ENCODE assay signal across 3 cellular contexts in the genomic region with DNA sequence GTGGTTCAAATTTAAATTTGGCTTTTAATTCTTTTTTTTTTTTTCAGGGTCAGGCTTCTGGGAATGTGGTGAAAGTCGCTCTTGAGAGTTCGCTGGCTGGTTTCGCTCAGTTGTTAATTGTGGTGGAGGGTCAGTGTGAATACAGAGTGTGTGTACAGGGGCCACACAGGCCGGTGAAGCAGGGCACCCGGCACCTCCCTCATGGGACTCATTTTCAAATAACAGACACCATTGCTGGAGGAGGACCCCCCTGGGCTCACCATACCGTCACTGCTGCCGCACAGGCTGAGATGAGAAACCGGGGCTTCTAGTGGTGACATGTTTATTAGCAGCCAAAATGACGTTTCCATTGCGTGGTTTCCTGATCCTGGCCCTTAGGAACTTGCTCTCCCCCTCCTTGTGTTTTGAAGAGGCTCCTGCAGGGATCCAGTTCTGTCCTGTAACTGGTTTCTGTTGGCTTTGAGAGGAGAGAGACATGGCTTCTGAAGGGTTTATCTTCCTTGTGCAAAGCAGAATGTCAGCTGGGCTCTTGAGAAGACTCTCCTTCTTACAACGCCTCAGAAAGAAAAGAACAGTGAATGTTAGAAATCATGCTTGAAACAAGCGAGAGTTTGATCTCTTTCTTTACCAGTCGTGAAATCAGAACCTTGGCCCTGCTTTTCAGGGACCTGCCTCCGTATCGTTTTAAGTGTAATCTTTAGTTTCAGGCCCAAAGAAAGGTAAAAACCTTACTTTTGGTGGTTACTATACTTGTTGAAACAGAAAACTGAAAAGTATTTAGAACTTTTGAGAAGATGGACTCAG.
TF ChIP-seq lines count a peak whose summit lies in the region.

No MANE protein-coding gene starts in this region.

TF ChIP-seq in HEK293T, 16 proteins besides CTCF, POLR2A, EP300 and RAD21 (continued from another document):
- TF ChIP-seq, protein P1, sequence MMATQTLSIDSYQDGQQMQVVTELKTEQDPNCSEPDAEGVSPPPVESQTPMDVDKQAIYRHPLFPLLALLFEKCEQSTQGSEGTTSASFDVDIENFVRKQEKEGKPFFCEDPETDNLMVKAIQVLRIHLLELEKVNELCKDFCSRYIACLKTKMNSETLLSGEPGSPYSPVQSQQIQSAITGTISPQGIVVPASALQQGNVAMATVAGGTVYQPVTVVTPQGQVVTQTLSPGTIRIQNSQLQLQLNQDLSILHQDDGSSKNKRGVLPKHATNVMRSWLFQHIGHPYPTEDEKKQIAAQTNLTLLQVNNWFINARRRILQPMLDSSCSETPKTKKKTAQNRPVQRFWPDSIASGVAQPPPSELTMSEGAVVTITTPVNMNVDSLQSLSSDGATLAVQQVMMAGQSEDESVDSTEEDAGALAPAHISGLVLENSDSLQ (IDR thresholded peaks at IDR 0.05) = peak; percentile 39; the same call in 1 of the 2 replicates
- TF ChIP-seq NFRKB (IDR thresholded peaks at IDR 0.05) = no peak

TF ChIP-seq in K562, 482 proteins besides CTCF, POLR2A, EP300 and RAD21 (continued from another document):
- TF ChIP-seq, protein P2, sequence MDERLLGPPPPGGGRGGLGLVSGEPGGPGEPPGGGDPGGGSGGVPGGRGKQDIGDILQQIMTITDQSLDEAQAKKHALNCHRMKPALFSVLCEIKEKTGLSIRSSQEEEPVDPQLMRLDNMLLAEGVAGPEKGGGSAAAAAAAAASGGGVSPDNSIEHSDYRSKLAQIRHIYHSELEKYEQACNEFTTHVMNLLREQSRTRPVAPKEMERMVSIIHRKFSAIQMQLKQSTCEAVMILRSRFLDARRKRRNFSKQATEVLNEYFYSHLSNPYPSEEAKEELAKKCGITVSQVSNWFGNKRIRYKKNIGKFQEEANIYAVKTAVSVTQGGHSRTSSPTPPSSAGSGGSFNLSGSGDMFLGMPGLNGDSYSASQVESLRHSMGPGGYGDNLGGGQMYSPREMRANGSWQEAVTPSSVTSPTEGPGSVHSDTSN (CRISPR knock-in tag; IDR thresholded peaks at IDR 0.05; ENCODE audit: low read depth) = no peak
- TF ChIP-seq, protein P2 (tag; conservative IDR thresholded peaks at IDR 0.05; ENCODE audit: low read depth) = peak; percentile 43; the same call in 1 of the 2 replicates
- TF ChIP-seq RAD51 (IDR thresholded peaks at IDR 0.05; ENCODE audit: borderline replicate concordance, low read depth) = no peak
- peak; percentile 66 for TF ChIP-seq CREB1 (IDR thresholded peaks at IDR 0.05)
- TF ChIP-seq CREB1 (CRISPR knock-in tag; IDR thresholded peaks at IDR 0.05) = no peak
- TF ChIP-seq VEZF1 (CRISPR knock-in tag; IDR thresholded peaks at IDR 0.05) = peak; percentile 67
- peak; percentile 82 for TF ChIP-seq CREM (IDR thresholded peaks at IDR 0.05; ENCODE audit: low read depth)
- peak; percentile 61 for TF ChIP-seq GABPA (tag; conservative IDR thresholded peaks at IDR 0.05; ENCODE audit: low read depth)
TF ChIP-seq in K562: peak in this region for 7.

TF ChIP-seq in neural cell, 6 proteins besides CTCF, POLR2A, EP300 and RAD21 (continued from another document):
- TF ChIP-seq, protein P3, sequence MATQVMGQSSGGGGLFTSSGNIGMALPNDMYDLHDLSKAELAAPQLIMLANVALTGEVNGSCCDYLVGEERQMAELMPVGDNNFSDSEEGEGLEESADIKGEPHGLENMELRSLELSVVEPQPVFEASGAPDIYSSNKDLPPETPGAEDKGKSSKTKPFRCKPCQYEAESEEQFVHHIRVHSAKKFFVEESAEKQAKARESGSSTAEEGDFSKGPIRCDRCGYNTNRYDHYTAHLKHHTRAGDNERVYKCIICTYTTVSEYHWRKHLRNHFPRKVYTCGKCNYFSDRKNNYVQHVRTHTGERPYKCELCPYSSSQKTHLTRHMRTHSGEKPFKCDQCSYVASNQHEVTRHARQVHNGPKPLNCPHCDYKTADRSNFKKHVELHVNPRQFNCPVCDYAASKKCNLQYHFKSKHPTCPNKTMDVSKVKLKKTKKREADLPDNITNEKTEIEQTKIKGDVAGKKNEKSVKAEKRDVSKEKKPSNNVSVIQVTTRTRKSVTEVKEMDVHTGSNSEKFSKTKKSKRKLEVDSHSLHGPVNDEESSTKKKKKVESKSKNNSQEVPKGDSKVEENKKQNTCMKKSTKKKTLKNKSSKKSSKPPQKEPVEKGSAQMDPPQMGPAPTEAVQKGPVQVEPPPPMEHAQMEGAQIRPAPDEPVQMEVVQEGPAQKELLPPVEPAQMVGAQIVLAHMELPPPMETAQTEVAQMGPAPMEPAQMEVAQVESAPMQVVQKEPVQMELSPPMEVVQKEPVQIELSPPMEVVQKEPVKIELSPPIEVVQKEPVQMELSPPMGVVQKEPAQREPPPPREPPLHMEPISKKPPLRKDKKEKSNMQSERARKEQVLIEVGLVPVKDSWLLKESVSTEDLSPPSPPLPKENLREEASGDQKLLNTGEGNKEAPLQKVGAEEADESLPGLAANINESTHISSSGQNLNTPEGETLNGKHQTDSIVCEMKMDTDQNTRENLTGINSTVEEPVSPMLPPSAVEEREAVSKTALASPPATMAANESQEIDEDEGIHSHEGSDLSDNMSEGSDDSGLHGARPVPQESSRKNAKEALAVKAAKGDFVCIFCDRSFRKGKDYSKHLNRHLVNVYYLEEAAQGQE (IDR thresholded peaks at IDR 0.05; ENCODE audit: borderline replicate concordance) = no peak
- TF ChIP-seq MXI1 (conservative IDR thresholded peaks at IDR 0.05; ENCODE audit: poor library complexity, severe bottlenecking) (no peak), SMC3 (conservative IDR thresholded peaks at IDR 0.05; ENCODE audit: poor library complexity) (no peak), EZH2 (IDR thresholded peaks at IDR 0.05; ENCODE audit: borderline replicate concordance, insufficient read depth, low read length, poor library complexity, severe bottlenecking) (no peak)
